1 cellular context compared by ENCODE assay signal in the genomic region with DNA sequence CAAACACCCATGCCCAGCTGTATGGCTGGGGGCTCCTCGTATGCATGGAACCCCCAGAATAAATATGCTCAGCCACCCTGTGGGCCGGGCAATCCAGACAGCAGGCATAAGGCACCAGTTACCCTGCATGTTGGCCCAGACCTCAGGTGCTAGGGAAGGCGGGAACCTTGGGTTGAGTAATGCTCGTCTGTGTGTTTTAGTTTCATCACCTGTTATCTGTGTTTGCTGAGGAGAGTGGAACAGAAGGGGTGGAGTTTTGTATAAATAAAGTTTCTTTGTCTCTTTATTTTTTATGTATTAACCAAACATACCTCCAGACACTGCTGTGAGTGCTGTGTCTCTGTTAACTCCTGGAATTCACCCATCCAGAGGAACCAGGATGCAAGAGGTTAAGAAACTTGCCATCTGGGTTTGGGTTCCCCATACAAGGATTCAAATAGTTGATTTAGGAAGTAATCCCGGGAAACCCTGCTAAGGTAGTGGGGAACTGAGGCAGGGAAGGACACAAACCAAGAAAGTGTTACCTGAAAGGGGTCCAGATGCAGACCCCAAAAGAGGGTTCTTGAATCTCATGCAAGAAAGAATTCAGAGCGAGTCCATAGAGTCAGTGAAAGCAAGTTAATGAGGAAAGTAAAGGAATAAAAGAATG.
TF ChIP-seq lines count a peak whose summit lies in the region.

No MANE protein-coding gene starts in this region.

TF ChIP-seq in GM23338, 12 proteins besides CTCF, POLR2A, EP300 and RAD21 (continued from another document):
- TF ChIP-seq, protein P1, sequence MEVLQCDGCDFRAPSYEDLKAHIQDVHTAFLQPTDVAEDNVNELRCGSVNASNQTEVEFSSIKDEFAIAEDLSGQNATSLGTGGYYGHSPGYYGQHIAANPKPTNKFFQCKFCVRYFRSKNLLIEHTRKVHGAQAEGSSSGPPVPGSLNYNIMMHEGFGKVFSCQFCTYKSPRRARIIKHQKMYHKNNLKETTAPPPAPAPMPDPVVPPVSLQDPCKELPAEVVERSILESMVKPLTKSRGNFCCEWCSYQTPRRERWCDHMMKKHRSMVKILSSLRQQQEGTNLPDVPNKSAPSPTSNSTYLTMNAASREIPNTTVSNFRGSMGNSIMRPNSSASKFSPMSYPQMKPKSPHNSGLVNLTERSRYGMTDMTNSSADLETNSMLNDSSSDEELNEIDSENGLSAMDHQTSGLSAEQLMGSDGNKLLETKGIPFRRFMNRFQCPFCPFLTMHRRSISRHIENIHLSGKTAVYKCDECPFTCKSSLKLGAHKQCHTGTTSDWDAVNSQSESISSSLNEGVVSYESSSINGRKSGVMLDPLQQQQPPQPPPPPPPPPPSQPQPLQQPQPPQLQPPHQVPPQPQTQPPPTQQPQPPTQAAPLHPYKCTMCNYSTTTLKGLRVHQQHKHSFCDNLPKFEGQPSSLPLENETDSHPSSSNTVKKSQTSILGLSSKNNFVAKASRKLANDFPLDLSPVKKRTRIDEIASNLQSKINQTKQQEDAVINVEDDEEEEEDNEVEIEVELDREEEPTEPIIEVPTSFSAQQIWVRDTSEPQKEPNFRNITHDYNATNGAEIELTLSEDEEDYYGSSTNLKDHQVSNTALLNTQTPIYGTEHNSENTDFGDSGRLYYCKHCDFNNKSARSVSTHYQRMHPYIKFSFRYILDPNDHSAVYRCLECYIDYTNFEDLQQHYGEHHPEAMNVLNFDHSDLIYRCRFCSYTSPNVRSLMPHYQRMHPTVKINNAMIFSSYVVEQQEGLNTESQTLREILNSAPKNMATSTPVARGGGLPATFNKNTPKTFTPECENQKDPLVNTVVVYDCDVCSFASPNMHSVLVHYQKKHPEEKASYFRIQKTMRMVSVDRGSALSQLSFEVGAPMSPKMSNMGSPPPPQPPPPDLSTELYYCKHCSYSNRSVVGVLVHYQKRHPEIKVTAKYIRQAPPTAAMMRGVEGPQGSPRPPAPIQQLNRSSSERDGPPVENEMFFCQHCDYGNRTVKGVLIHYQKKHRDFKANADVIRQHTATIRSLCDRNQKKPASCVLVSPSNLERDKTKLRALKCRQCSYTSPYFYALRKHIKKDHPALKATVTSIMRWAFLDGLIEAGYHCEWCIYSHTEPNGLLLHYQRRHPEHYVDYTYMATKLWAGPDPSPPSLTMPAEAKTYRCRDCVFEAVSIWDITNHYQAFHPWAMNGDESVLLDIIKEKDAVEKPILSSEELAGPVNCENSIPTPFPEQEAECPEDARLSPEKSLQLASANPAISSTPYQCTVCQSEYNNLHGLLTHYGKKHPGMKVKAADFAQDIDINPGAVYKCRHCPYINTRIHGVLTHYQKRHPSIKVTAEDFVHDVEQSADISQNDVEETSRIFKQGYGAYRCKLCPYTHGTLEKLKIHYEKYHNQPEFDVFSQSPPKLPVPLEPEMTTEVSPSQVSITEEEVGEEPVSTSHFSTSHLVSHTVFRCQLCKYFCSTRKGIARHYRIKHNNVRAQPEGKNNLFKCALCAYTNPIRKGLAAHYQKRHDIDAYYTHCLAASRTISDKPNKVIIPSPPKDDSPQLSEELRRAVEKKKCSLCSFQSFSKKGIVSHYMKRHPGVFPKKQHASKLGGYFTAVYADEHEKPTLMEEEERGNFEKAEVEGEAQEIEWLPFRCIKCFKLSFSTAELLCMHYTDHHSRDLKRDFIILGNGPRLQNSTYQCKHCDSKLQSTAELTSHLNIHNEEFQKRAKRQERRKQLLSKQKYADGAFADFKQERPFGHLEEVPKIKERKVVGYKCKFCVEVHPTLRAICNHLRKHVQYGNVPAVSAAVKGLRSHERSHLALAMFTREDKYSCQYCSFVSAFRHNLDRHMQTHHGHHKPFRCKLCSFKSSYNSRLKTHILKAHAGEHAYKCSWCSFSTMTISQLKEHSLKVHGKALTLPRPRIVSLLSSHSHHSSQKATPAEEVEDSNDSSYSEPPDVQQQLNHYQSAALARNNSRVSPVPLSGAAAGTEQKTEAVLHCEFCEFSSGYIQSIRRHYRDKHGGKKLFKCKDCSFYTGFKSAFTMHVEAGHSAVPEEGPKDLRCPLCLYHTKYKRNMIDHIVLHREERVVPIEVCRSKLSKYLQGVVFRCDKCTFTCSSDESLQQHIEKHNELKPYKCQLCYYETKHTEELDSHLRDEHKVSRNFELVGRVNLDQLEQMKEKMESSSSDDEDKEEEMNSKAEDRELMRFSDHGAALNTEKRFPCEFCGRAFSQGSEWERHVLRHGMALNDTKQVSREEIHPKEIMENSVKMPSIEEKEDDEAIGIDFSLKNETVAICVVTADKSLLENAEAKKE (CRISPR knock-in tag; IDR thresholded peaks at IDR 0.05) = no peak
- no peak for TF ChIP-seq ZNF114 (CRISPR knock-in tag; IDR thresholded peaks at IDR 0.05)
